11 cellular contexts compared by ENCODE assay signal in the genomic region with DNA sequence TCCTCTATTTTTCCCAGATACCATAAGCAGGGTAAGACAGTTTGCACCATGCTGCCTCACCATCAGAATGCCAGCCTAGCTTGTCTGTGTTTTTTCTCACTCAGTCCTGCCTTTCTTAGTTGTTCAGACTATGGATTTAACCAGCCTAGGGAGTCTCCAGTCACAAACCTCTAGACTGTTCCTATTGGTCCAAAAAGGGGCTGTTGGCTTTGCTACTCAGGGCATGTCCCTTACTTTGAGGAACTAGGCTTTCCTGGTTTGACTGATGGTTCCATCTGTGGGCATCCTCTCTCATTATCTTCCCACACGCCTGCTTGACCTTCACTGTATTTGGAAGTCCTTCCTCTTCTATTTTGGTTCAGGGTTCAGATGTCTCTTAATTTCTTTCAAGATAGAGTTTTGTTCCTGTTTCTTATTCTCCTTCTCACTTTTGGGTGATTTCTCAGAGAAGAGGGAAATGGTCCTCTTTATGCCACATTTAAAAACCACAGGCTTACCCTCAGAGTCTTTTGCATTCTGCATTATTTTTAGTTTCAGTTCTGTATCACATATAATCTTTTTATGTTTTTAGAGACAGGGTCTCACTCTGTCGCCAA. TPM values are rescaled to one million over a fixed set of nuclear protein-coding genes. Genes with fewer than 3 reads are reported as not detected.
A peak's percentile ranks its signal among the peaks of the same experiment; 100 is the strongest.
DNase-seq lines count a peak whose midpoint lies in the region; ATAC-seq and TF ChIP-seq lines count a peak whose summit lies in the region.
"Had no signal": no experiment of that assay in that cellular context is flagged by ENCODE, and none has a peak within 500 bp of the region (broad histone marks: within the 10 kb centered on the region; RNA-seq: fewer than 3 reads in every experiment).

No MANE protein-coding gene starts in this region.

- H3K4me3 ChIP-seq in HL-60 (replicated peaks; ENCODE audit: insufficient read depth, low read length) (no peak overlapping the region), heart left ventricle (no peak overlapping the region)
- H3K4me3 ChIP-seq: body of pancreas had no signal

- no peak overlapping the region for H3K27ac ChIP-seq in HL-60 (replicated peaks)
- no peak overlapping the region for H3K27ac ChIP-seq in heart left ventricle
- H3K27ac ChIP-seq: body of pancreas had no signal

- DNase-seq in HL-60 (ENCODE audit: low read depth in 1 of 2, low spot score in 1 of 2) = peak; percentile 66 to 82
- no peak for DNase-seq in heart left ventricle
- no peak for DNase-seq in stimulated activated CD4-positive, alpha-beta T cell treated with anti-CD3 and anti-CD28 coated beads, Interleukin-2, amount 100 ng/mL, for 24 hours
- no peak for DNase-seq in NCI-H226
- no peak for DNase-seq in NCI-H2107 (lab: John Stamatoyannopoulos, UW)
- no peak for DNase-seq in foreskin melanocyte

- 41 to 59% (median 55%) methylated on average over 2 of the region's 2 CpGs for WGBS in heart left ventricle, 4 donors

- H3K27me3 ChIP-seq in HL-60 (ENCODE audit: insufficient read depth, poor library complexity, severe bottlenecking) = no peaks in the 10 kb centered on the region
- peaks cover 0 to 11% (median 0%) of the 10 kb centered on the region in 9 donors for H3K27me3 ChIP-seq in heart left ventricle
- H3K27me3 ChIP-seq: body of pancreas had no signal

- no peaks in the 10 kb centered on the region for H3K9me3 ChIP-seq in heart left ventricle
- H3K9me3 ChIP-seq: body of pancreas had no signal

- peak; percentile 83 for ATAC-seq in GM18499 (IDR thresholded peaks at IDR 0.05; ENCODE audit: insufficient read depth, unreplicated experiment)
- ATAC-seq in GM21528 (IDR thresholded peaks at IDR 0.05; ENCODE audit: low FRiP score, unreplicated experiment) = peak; percentile 84
- ATAC-seq in heart left ventricle = peak in 3 of 4 donors; percentile 36 to 62 (median 52)
- ATAC-seq: body of pancreas had no signal

- TF ChIP-seq POLR2A in heart left ventricle (IDR thresholded peaks at IDR 0.05) = no peak

- TF ChIP-seq CTCF in HL-60 (IDR thresholded peaks at IDR 0.05; ENCODE audit: insufficient read depth, low read length) = no peak
- TF ChIP-seq CTCF in heart left ventricle (IDR thresholded peaks at IDR 0.05) = no peak

- peaks cover 0 to 33% (median 8%) of the 10 kb centered on the region in 12 donors for H3K4me1 ChIP-seq in heart left ventricle
- H3K4me1 ChIP-seq: body of pancreas had no signal

- intact Hi-C loops in heart left ventricle (cut with DNase I) = no loop called here

- H3K36me3 ChIP-seq in heart left ventricle = no peaks in the 10 kb centered on the region

RNA-seq across cellular contexts. Expression of a gene that starts 31.3 kb away (rescaled TPM):
- 10 to 100 TPM; 23.7 to 38.3 (median 31.3) TPM for total RNA-seq in heart left ventricle
- 10 to 100 TPM in 1 of 2 donors, 1 to 10 TPM in 1; 9.3 to 15.3 TPM for polyA plus RNA-seq in heart left ventricle

RNA-seq across cellular contexts. Expression of a gene that starts 59.9 kb away (rescaled TPM):
- under 1 TPM in 8 of 9 donors, not detected in 1; 0.12 to 0.61 (median 0.39) TPM for total RNA-seq in heart left ventricle
- under 1 TPM; 0.11 to 0.12 TPM for polyA plus RNA-seq in heart left ventricle
- total RNA-seq: HT1080, neural crest cell had no signal

Comparison
In these comparisons a context has a peak if more than half of its experiments do, and no peak if none do; other contexts are left out.
1. DNase-seq: peak in HL-60 (2 of 2); none in heart left ventricle (0 of 5), stimulated activated CD4-positive, alpha-beta T cell treated with anti-CD3 and anti-CD28 coated beads, Interleukin-2, amount 100 ng/mL, for 24 hours (0 of 2), NCI-H226 (single experiment), NCI-H2107 (single experiment) and foreskin melanocyte (single experiment).
2. Peak in every context shown above with its lines, with median percentiles within 50 percentile points of each other: ATAC-seq.